In the genomic region with DNA sequence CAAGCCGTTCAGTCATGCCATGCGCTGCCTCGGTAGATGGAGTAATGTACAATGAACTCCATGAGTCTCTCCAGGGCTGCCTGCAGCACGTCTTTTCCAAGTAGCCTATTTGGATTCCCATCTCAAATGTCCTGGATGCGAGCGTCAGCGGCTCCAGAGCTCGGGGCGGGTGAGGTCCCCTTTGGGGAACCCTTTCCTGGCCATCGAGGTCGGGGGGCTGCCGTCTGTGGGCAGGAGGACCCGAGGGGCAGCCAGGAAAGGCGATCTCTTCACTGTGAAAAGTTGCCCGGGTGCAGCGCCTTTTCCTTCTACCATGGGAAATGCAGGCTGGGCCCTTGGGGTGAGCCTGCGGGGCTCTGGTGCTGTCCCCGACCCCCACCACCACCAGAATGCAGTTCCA, we compare ENCODE assay signal across 38 cellular contexts. TPM values are rescaled to one million over a fixed set of nuclear protein-coding genes. Genes with fewer than 3 reads are reported as not detected.
"Had no signal": no experiment of that assay in that cellular context is flagged by ENCODE, and none has a peak within 500 bp of the region (broad histone marks: within the 10 kb centered on the region; RNA-seq: fewer than 3 reads in every experiment).

No MANE protein-coding gene starts in this region.

- H3K36me3 ChIP-seq: cardiac muscle cell, SJCRH30 had no signal

- H3K9me3 Mint-ChIP-seq: activated CD4-positive, alpha-beta T cell treated with anti-CD3 and anti-CD28 coated beads, Interleukin-2, amount 10 ng/mL, durations not matched to agents 7 days and 5 days; activated naive CD4-positive, alpha-beta T cell treated with anti-CD3 and anti-CD28 coated beads, Interleukin-2, amount 10 ng/mL, durations not matched to agents 7 days and 5 days; activated naive CD8-positive, alpha-beta T cell treated with anti-CD3 and anti-CD28 coated beads for 36 hours; activated T-cell treated with anti-CD3 and anti-CD28 coated beads, Interleukin-2, amount 50 U/mL, for 4 hours; activated T-helper 1 cell treated with anti-CD3 and anti-CD28 coated beads, Interleukin-12 subunit alpha, Interleukin-12 subunit beta, Interleukin-2, Interleukin-4 antibody, amounts not matched to agents 30 ng/mL and 10 ng/mL and 1 ng/mL, durations not matched to agents 14 hours and 24 hours and 36 hours; WTC11 had no signal

- ATAC-seq: activated CD4-positive, alpha-beta T cell treated with anti-CD3 and anti-CD28 coated beads for 36 hours; activated CD4-positive, CD25-positive, alpha-beta regulatory T cell treated with anti-CD3 and anti-CD28 coated beads, Interleukin-2, amount 50 U/mL, for 24 hours; activated T-cell treated with anti-CD3 and anti-CD28 coated beads, Interleukin-2, amount 50 U/mL, for 4 hours; K562; WTC11 had no signal

- H3K4me1 Mint-ChIP-seq: activated CD4-positive, alpha-beta T cell treated with anti-CD3 and anti-CD28 coated beads for 36 hours; activated CD4-positive, alpha-beta T cell treated with anti-CD3 and anti-CD28 coated beads, Interleukin-2, amount 10 ng/mL, durations not matched to agents 7 days and 5 days; activated naive CD4-positive, alpha-beta T cell treated with anti-CD3 and anti-CD28 coated beads, Interleukin-2, amount 10 ng/mL, durations not matched to agents 7 days and 5 days; activated naive CD8-positive, alpha-beta T cell treated with anti-CD3 and anti-CD28 coated beads for 36 hours; WTC11 had no signal

- H3K4me1 ChIP-seq: SJCRH30 had no signal

- H3K27ac ChIP-seq: cardiac muscle cell, PC-9, SJCRH30, SK-N-MC had no signal

- H3K4me3 ChIP-seq: cardiac muscle cell, K562, PC-9, SJCRH30, SK-N-MC had no signal

- H3K9me3 ChIP-seq: SJCRH30 had no signal

- H3K27me3 Mint-ChIP-seq: activated CD4-positive, alpha-beta T cell treated with anti-CD3 and anti-CD28 coated beads for 36 hours; activated CD4-positive, alpha-beta T cell treated with anti-CD3 and anti-CD28 coated beads, Interleukin-2, amount 10 ng/mL, durations not matched to agents 7 days and 5 days; activated naive CD4-positive, alpha-beta T cell treated with anti-CD3 and anti-CD28 coated beads, Interleukin-2, amount 10 ng/mL, durations not matched to agents 7 days and 5 days; activated naive CD8-positive, alpha-beta T cell treated with anti-CD3 and anti-CD28 coated beads for 36 hours had no signal

- DNase-seq: activated CD4-positive, alpha-beta T cell treated with anti-CD3 and anti-CD28 coated beads for 36 hours; activated CD4-positive, alpha-beta T cell treated with anti-CD3 and anti-CD28 coated beads, Interleukin-2, amount 10 ng/mL, durations not matched to agents 7 days and 5 days; activated CD4-positive, alpha-beta T cell treated with anti-CD3 and anti-CD28 coated beads, Interleukin-2, amount 50 U/mL, for 48 hours; activated CD8-positive, alpha-beta memory T cell treated with anti-CD3 and anti-CD28 coated beads, Interleukin-2, amount 50 U/mL, for 4 hours; activated gamma-delta T cell treated with Interleukin-2 at 50 U/mL for 16 hours; activated naive CD4-positive, alpha-beta T cell treated with anti-CD3 and anti-CD28 coated beads, Interleukin-2, amount 10 ng/mL, durations not matched to agents 7 days and 5 days; activated naive CD8-positive, alpha-beta T cell treated with anti-CD3 and anti-CD28 coated beads for 36 hours; activated T-cell treated with anti-CD3 and anti-CD28 coated beads for 4 hours; activated T-cell treated with anti-CD3 and anti-CD28 coated beads, Interleukin-2, amount 50 U/mL, for 4 hours; amniotic stem cell; IMR-90; NCI-H1092 treated with DMSO at 0.1 percent for 48 hours; NCI-H1417; NCI-H146; NCI-H187; NCI-H2029 treated with DMSO at 0.1 percent for 48 hours; NCI-H2107; NCI-H2171; NCI-H510A; NCI-H526; NCI-H748 treated with DMSO at 0.1 percent for 48 hours; NK-92 treated with Interleukin-12 subunit alpha and Interleukin-12 subunit beta, amount 100 ng/mL, for 24 hours; PC-9; SHP77; SJCRH30 had no signal

- H3K4me2 ChIP-seq: PC-9 had no signal

- FAIRE-seq: K562, RCC 7860, TTC549 had no signal

- H2AFZ ChIP-seq: PC-9 had no signal

- H3K4me3 Mint-ChIP-seq: activated CD4-positive, alpha-beta T cell treated with anti-CD3 and anti-CD28 coated beads for 36 hours; activated CD4-positive, alpha-beta T cell treated with anti-CD3 and anti-CD28 coated beads, Interleukin-2, amount 10 ng/mL, durations not matched to agents 7 days and 5 days; activated naive CD4-positive, alpha-beta T cell treated with anti-CD3 and anti-CD28 coated beads, Interleukin-2, amount 10 ng/mL, durations not matched to agents 7 days and 5 days; activated naive CD8-positive, alpha-beta T cell treated with anti-CD3 and anti-CD28 coated beads for 36 hours; activated T-cell treated with anti-CD3 and anti-CD28 coated beads, Interleukin-2, amount 50 U/mL, for 4 hours; activated T-helper 1 cell treated with anti-CD3 and anti-CD28 coated beads, Interleukin-12 subunit alpha, Interleukin-12 subunit beta, Interleukin-2, Interleukin-4 antibody, amounts not matched to agents 30 ng/mL and 10 ng/mL and 1 ng/mL, durations not matched to agents 14 hours and 24 hours and 36 hours; WTC11 had no signal

- H3K27me3 ChIP-seq: cardiac muscle cell, SJCRH30 had no signal

- H3K27ac Mint-ChIP-seq: activated CD4-positive, alpha-beta T cell treated with anti-CD3 and anti-CD28 coated beads for 36 hours; activated CD4-positive, alpha-beta T cell treated with anti-CD3 and anti-CD28 coated beads, Interleukin-2, amount 10 ng/mL, durations not matched to agents 7 days and 5 days; activated naive CD4-positive, alpha-beta T cell treated with anti-CD3 and anti-CD28 coated beads, Interleukin-2, amount 10 ng/mL, durations not matched to agents 7 days and 5 days; activated naive CD8-positive, alpha-beta T cell treated with anti-CD3 and anti-CD28 coated beads for 36 hours; activated T-helper 1 cell treated with anti-CD3 and anti-CD28 coated beads, Interleukin-12 subunit alpha, Interleukin-12 subunit beta, Interleukin-2, Interleukin-4 antibody, amounts not matched to agents 30 ng/mL and 10 ng/mL and 1 ng/mL, durations not matched to agents 14 hours and 24 hours and 36 hours had no signal

- H3K36me3 Mint-ChIP-seq: activated naive CD4-positive, alpha-beta T cell treated with anti-CD3 and anti-CD28 coated beads, Interleukin-2, amount 10 ng/mL, durations not matched to agents 7 days and 5 days; activated naive CD8-positive, alpha-beta T cell treated with anti-CD3 and anti-CD28 coated beads for 36 hours; WTC11 had no signal

RNA-seq across cellular contexts. Expression of a gene that starts 36.9 kb away (rescaled TPM):
- total RNA-seq: activated CD4-positive, alpha-beta T cell treated with anti-CD3 and anti-CD28 coated beads for 36 hours; activated CD4-positive, alpha-beta T cell treated with anti-CD3 and anti-CD28 coated beads, Interleukin-2, amount 10 ng/mL, durations not matched to agents 7 days and 5 days; activated naive CD8-positive, alpha-beta T cell treated with anti-CD3 and anti-CD28 coated beads for 36 hours; activated T-cell treated with anti-CD3 and anti-CD28 coated beads, Interleukin-2, amount 50 U/mL, for 4 hours; activated T-helper 1 cell treated with anti-CD3 and anti-CD28 coated beads, Interleukin-12 subunit alpha, Interleukin-12 subunit beta, Interleukin-2, Interleukin-4 antibody, amounts not matched to agents 30 ng/mL and 10 ng/mL and 1 ng/mL, durations not matched to agents 14 hours and 24 hours and 36 hours; cardiac muscle cell; IMR-90; K562; M059J; OCI-LY7; PC-9; SJCRH30; T-helper 1 cell treated with Interleukin-12 subunit alpha and Interleukin-12 subunit beta and Interleukin-4 antibody, amounts not matched to agents 30 ng/mL and 1 ng/mL, for 36 hours; T-helper 2 cell treated with Interferon-gamma antibody and Interleukin-4, amounts not matched to agents 100 ng/mL and 5 ng/mL, for 36 hours; WTC11 had no signal
- polyA plus RNA-seq: aorta, cardiac muscle cell, IMR-90, K562 had no signal
